In the genomic region with DNA sequence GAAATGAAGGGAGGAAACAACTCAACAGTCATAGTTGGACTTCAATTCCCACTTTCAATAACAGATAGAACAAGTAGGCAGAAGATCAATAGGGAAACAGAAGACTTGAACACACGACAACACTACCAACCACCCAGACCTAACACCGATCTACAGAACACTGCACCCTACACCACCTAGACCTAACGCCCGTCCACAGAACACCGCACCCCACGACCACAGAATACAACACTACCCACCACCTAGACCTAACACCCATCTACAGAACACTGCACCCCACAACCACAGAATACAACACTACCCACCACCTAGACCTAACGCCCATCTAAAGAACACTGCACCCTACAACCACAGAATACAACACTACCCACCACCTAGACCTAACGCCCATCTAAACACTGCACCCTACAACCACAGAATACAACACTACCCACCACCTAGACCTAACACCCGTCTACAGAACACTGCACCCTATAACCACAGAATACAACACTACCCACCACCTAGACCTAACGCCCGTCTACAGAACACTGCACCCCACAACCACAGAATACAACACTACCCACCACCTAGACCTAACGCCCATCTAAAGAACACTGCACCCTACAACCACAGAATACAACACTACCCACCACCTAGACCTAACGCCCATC, we compare ENCODE assay signal across 2 cellular contexts. TPM values are rescaled to one million over a fixed set of nuclear protein-coding genes. Genes with fewer than 3 reads are reported as not detected.
"Had no signal": no experiment of that assay in that cellular context is flagged by ENCODE, and none has a peak within 500 bp of the region (broad histone marks: within the 10 kb centered on the region; RNA-seq: fewer than 3 reads in every experiment).

No MANE protein-coding gene starts in this region.

RNA-seq across cellular contexts. Expression of gene MYL9, which starts 22.9 kb away (rescaled TPM):
- total RNA-seq: activated CD8-positive, alpha-beta T cell treated with anti-CD3 and anti-CD28 coated beads for 36 hours; activated naive CD4-positive, alpha-beta T cell treated with anti-CD3 and anti-CD28 coated beads for 36 hours had no signal
